Comparison of ENCODE assay signal across 14 cellular contexts in the genomic region with DNA sequence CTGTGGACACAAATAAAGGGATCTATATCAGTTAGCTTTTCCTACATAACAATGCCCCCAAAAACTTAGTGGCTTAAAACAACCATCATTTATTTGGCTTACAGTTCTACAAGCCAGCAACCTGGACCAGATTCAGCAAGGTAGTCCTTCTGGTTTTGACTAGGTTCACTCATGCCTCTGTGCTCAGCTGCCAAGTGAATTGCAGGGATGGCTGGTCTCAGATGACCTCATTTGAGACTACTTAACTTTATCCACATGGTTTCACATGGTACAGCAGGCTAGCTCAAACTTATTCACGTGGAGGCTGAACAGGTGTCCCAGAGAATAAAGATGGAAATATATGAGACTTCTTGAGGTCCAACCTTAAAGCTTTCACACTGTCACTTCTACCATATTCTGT.
DNase-seq lines count a peak whose midpoint lies in the region; TF ChIP-seq lines count a peak whose summit lies in the region.
"Had no signal": no experiment of that assay in that cellular context is flagged by ENCODE, and none has a peak within 500 bp of the region (broad histone marks: within the 10 kb centered on the region; RNA-seq: fewer than 3 reads in every experiment).

No MANE protein-coding gene starts in this region.

- no peak overlapping the region for H3K4me3 Mint-ChIP-seq in glutamatergic neuron (ENCODE audit: unreplicated experiment)
- H3K4me3 Mint-ChIP-seq: CD8-positive, alpha-beta T cell had no signal

- no peaks in the 10 kb centered on the region for H3K36me3 ChIP-seq in HEK293 (ENCODE audit: control insufficient read depth in 2 of 2, insufficient read depth in 1 of 2, low read length in 2 of 2)
- no peaks in the 10 kb centered on the region for H3K36me3 ChIP-seq in SJCRH30
- no peaks in the 10 kb centered on the region for H3K36me3 ChIP-seq in osteoblast (ENCODE audit: insufficient read depth, low read length)
- H3K36me3 ChIP-seq: HAP-1 had no signal

- H3K27ac ChIP-seq in HEK293 (ENCODE audit: extremely low read depth, low read depth, low read length) (no peak overlapping the region), SJCRH30 (no peak overlapping the region), osteoblast (ENCODE audit: low read depth, low read length) (no peak overlapping the region)

- POLR2A ChIA-PET in HEK293 (lab: Yijun Ruan, JAX) = no interaction called here

- no peaks in the 10 kb centered on the region for H3K4me1 Mint-ChIP-seq in glutamatergic neuron (ENCODE audit: low read depth, unreplicated experiment)

- no peaks in the 10 kb centered on the region for H3K27me3 Mint-ChIP-seq in glutamatergic neuron (ENCODE audit: unreplicated experiment)

- no peak overlapping the region for H3K27ac Mint-ChIP-seq in glutamatergic neuron (ENCODE audit: unreplicated experiment)
- H3K27ac Mint-ChIP-seq: CD8-positive, alpha-beta T cell had no signal

- DNase-seq in DMS79 treated with DMSO at 0.1 percent for 48 hours (lab: John Stamatoyannopoulos, UW) (peak; percentile 91), SJCRH30 (peak; percentile 5 to 19), kidney tubule cell (ENCODE audit: low spot score) (peak; percentile 73), NCI-H2227 (lab: John Stamatoyannopoulos, UW; ENCODE audit: unreplicated experiment) (no peak), glutamatergic neuron (no peak), osteoblast (ENCODE audit: insufficient read length, low spot score, missing footprints) (no peak)
- DNase-seq: CD8-positive, alpha-beta T cell; Karpas-422; MM.1S; NCI-H1105 treated with DMSO at 0.1 percent for 48 hours; NCI-H187; NCI-H748 treated with DMSO at 0.1 percent for 48 hours had no signal

- H3K4me2 ChIP-seq in osteoblast (ENCODE audit: insufficient read depth, low read length) = no peak overlapping the region

- CTCF ChIA-PET in HEK293 (lab: Yijun Ruan, JAX) = no interaction called here

- no peaks in the 10 kb centered on the region for H3K79me2 ChIP-seq in osteoblast (ENCODE audit: insufficient read depth, low read length)

- H3K9me3 ChIP-seq in HEK293 (ENCODE audit: control insufficient read depth, insufficient read depth, low read depth, low read length) (no peaks in the 10 kb centered on the region), SJCRH30 (replicated peaks) (no peaks in the 10 kb centered on the region), osteoblast (ENCODE audit: low read depth, low read length) (no peaks in the 10 kb centered on the region)
- H3K9me3 ChIP-seq: HAP-1 had no signal

- no peaks in the 10 kb centered on the region for H4K20me1 ChIP-seq in osteoblast (ENCODE audit: insufficient read depth, low read length)

- no peaks in the 10 kb centered on the region for H3K9me3 Mint-ChIP-seq in glutamatergic neuron (ENCODE audit: unreplicated experiment)
- H3K9me3 Mint-ChIP-seq: CD8-positive, alpha-beta T cell had no signal

- no peak for TF ChIP-seq CTCF in HEK293 (tag by site-specific recombination; IDR thresholded peaks at IDR 0.05)
- TF ChIP-seq CTCF in glutamatergic neuron (IDR thresholded peaks at IDR 0.05; ENCODE audit: partially characterized antibody, unreplicated experiment) = no peak
- TF ChIP-seq CTCF in osteoblast (IDR thresholded peaks at IDR 0.05; ENCODE audit: extremely low read depth, low read depth, low read length) = no peak

- H3K4me1 ChIP-seq in HEK293 (ENCODE audit: control insufficient read depth, insufficient read depth, low read length) = no peaks in the 10 kb centered on the region
- no peaks in the 10 kb centered on the region for H3K4me1 ChIP-seq in SJCRH30
- H3K4me1 ChIP-seq in osteoblast (ENCODE audit: insufficient read depth, low read length) = peaks cover 4% of the 10 kb centered on the region
- H3K4me1 ChIP-seq: HAP-1 had no signal

- H3K4me3 ChIP-seq in HEK293 (ENCODE audit: low read depth, low read length) (no peak overlapping the region), SJCRH30 (no peak overlapping the region), osteoblast (ENCODE audit: insufficient read depth, low read length) (no peak overlapping the region)
- H3K4me3 ChIP-seq: HAP-1 had no signal

- H3K36me3 Mint-ChIP-seq in glutamatergic neuron (ENCODE audit: unreplicated experiment) = no peaks in the 10 kb centered on the region
- H3K36me3 Mint-ChIP-seq: CD8-positive, alpha-beta T cell had no signal

- no peaks in the 10 kb centered on the region for H3K27me3 ChIP-seq in SJCRH30
- H3K27me3 ChIP-seq in osteoblast (ENCODE audit: insufficient read depth, low read length) = no peaks in the 10 kb centered on the region

- no peak overlapping the region for H2AFZ ChIP-seq in osteoblast (ENCODE audit: low read length)

TF ChIP-seq in HEK293, 187 proteins besides CTCF, POLR2A, EP300 and RAD21:
- TF ChIP-seq SCRT2 (tag by site-specific recombination; IDR thresholded peaks at IDR 0.05) (peak; percentile 57; the same call in 1 of the 2 replicates), ZNF16 (tag by site-specific recombination; IDR thresholded peaks at IDR 0.05; ENCODE audit: low read depth) (no peak), ZNF621 (tag by site-specific recombination; IDR thresholded peaks at IDR 0.05) (no peak), OSR2 (tag by site-specific recombination; IDR thresholded peaks at IDR 0.05) (no peak), ZNF223 (tag by site-specific recombination; IDR thresholded peaks at IDR 0.05) (no peak)
- TF ChIP-seq, protein P1, sequence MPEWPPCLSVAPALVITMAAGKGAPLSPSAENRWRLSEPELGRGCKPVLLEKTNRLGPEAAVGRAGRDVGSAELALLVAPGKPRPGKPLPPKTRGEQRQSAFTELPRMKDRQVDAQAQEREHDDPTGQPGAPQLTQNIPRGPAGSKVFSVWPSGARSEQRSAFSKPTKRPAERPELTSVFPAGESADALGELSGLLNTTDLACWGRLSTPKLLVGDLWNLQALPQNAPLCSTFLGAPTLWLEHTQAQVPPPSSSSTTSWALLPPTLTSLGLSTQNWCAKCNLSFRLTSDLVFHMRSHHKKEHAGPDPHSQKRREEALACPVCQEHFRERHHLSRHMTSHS (tag by site-specific recombination; IDR thresholded peaks at IDR 0.05) = no peak
TF ChIP-seq in HEK293: peak in this region for 1.

Comparison
In these comparisons a context has a peak if more than half of its experiments do, and no peak if none do; other contexts are left out.
1. DNase-seq: peak in DMS79 treated with DMSO at 0.1 percent for 48 hours (single experiment), SJCRH30 (2 of 2) and kidney tubule cell (single experiment); none in NCI-H2227 (single experiment), glutamatergic neuron (single experiment) and osteoblast (single experiment).